In genomic region chr9:63859475-63860215, GRCh38 we compare ENCODE assay signal across 9 cellular contexts.
A peak's percentile ranks its signal among the peaks of the same experiment; 100 is the strongest.
DNase-seq lines count a peak whose midpoint lies in the region; ATAC-seq and TF ChIP-seq lines count a peak whose summit lies in the region.
"Had no signal": no experiment of that assay in that cellular context is flagged by ENCODE, and none has a peak within 500 bp of the region (broad histone marks: within the 10 kb centered on the region; RNA-seq: fewer than 3 reads in every experiment).

No MANE protein-coding gene starts in this region.

- H3K4me3 ChIP-seq in epithelial cell of proximal tubule (ENCODE audit: low read depth, low read length) (peak overlapping the region; percentile 58), skeletal muscle cell (ENCODE audit: low read depth, low read length) (peak overlapping the region; percentile 13), HAP-1 (no peak overlapping the region)

- DNase-seq in activated CD4-positive, alpha-beta T cell treated with anti-CD3 and anti-CD28 coated beads, Interleukin-2, amount 10 ng/mL, durations not matched to agents 24 days and 14 days, result peak; percentile 60
- DNase-seq in epithelial cell of proximal tubule (ENCODE audit: low read depth), result peak; percentile 6
- no peak for DNase-seq in skeletal muscle cell (ENCODE audit: low read depth)
- DNase-seq in HAP-1 (ENCODE audit: low spot score in 2 of 2), result no peak
- no peak for DNase-seq in NCI-H1694 (lab: John Stamatoyannopoulos, UW)
- DNase-seq in type B pancreatic cell (ENCODE audit: extremely low spot score, unreplicated experiment), result no peak
- DNase-seq: IMR-90 had no signal

- peaks cover 18% of the 10 kb centered on the region for H3K9me3 Mint-ChIP-seq in activated CD4-positive, alpha-beta T cell treated with anti-CD3 and anti-CD28 coated beads, Interleukin-2, amount 10 ng/mL, durations not matched to agents 24 days and 14 days
- peaks cover 5% of the 10 kb centered on the region for H3K9me3 Mint-ChIP-seq in type B pancreatic cell

- no peaks in the 10 kb centered on the region for H3K4me1 ChIP-seq in HAP-1

- H3K27ac Mint-ChIP-seq in activated CD4-positive, alpha-beta T cell treated with anti-CD3 and anti-CD28 coated beads, Interleukin-2, amount 10 ng/mL, durations not matched to agents 24 days and 14 days, result peak overlapping the region; percentile 13
- H3K27ac Mint-ChIP-seq in type B pancreatic cell, result no peak overlapping the region

- H3K27me3 ChIP-seq in HAP-1 (ENCODE audit: low read depth), result no peaks in the 10 kb centered on the region

- peak; percentile 90 for ATAC-seq in GM19455 (IDR thresholded peaks at IDR 0.05; ENCODE audit: unreplicated experiment)
- ATAC-seq in HG02840 (IDR thresholded peaks at IDR 0.05; ENCODE audit: low FRiP score, unreplicated experiment), result no peak

- H3K36me3 ChIP-seq in HAP-1 (replicated peaks), result no peaks in the 10 kb centered on the region

- no peaks in the 10 kb centered on the region for H3K36me3 Mint-ChIP-seq in activated CD4-positive, alpha-beta T cell treated with anti-CD3 and anti-CD28 coated beads, Interleukin-2, amount 10 ng/mL, durations not matched to agents 24 days and 14 days (ENCODE audit: low read depth)
- no peaks in the 10 kb centered on the region for H3K36me3 Mint-ChIP-seq in type B pancreatic cell

- no peaks in the 10 kb centered on the region for H3K4me1 Mint-ChIP-seq in activated CD4-positive, alpha-beta T cell treated with anti-CD3 and anti-CD28 coated beads, Interleukin-2, amount 10 ng/mL, durations not matched to agents 24 days and 14 days
- H3K4me1 Mint-ChIP-seq in type B pancreatic cell (ENCODE audit: unreplicated experiment), result no peaks in the 10 kb centered on the region

- H3K4me3 Mint-ChIP-seq in activated CD4-positive, alpha-beta T cell treated with anti-CD3 and anti-CD28 coated beads, Interleukin-2, amount 10 ng/mL, durations not matched to agents 24 days and 14 days, result peak overlapping the region; percentile 55
- H3K4me3 Mint-ChIP-seq in type B pancreatic cell, result no peak overlapping the region

- in situ Hi-C loops in HAP-1 (cut with MboI; ENCODE audit: low sequenced_read_pairs), result no loop called here

- intact Hi-C loops in activated CD4-positive, alpha-beta T cell treated with anti-CD3 and anti-CD28 coated beads, Interleukin-2, amount 10 ng/mL, durations not matched to agents 24 days and 14 days (cut with micrococcal nuclease), result no loop called here

- no peaks in the 10 kb centered on the region for H3K27me3 Mint-ChIP-seq in activated CD4-positive, alpha-beta T cell treated with anti-CD3 and anti-CD28 coated beads, Interleukin-2, amount 10 ng/mL, durations not matched to agents 24 days and 14 days
- no peaks in the 10 kb centered on the region for H3K27me3 Mint-ChIP-seq in type B pancreatic cell

- H3K9me3 ChIP-seq in HAP-1, result no peaks in the 10 kb centered on the region

- TF ChIP-seq CTCF in epithelial cell of proximal tubule (conservative IDR thresholded peaks at IDR 0.05; ENCODE audit: low read depth, low read length) (no peak), type B pancreatic cell (conservative IDR thresholded peaks at IDR 0.05) (no peak)

Comparison
In these comparisons a context has a peak if more than half of its experiments do, and no peak if none do; other contexts are left out.
1. DNase-seq: peak in activated CD4-positive, alpha-beta T cell treated with anti-CD3 and anti-CD28 coated beads, Interleukin-2, amount 10 ng/mL, durations not matched to agents 24 days and 14 days (single experiment) and epithelial cell of proximal tubule (single experiment); none in skeletal muscle cell (single experiment), HAP-1 (0 of 2), NCI-H1694 (single experiment) and type B pancreatic cell (single experiment).